ENCODE assay signal across 21 cellular contexts in genomic region chr16:21628772-21629171, GRCh38. TPM values are rescaled to one million over a fixed set of nuclear protein-coding genes. Genes with fewer than 3 reads are reported as not detected.
DNase-seq lines count a peak whose midpoint lies in the region; TF ChIP-seq lines count a peak whose summit lies in the region.
"Had no signal": no experiment of that assay in that cellular context is flagged by ENCODE, and none has a peak within 500 bp of the region (broad histone marks: within the 10 kb centered on the region; RNA-seq: fewer than 3 reads in every experiment).

No MANE protein-coding gene starts in this region.

- H3K27ac ChIP-seq in ascending aorta = no peak overlapping the region
- H3K27ac ChIP-seq: KMS-11 had no signal

- intact Hi-C loops in ascending aorta (cut with DNase I) = no loop called here

- H3K36me3 ChIP-seq in skeletal muscle satellite cell (ENCODE audit: insufficient read depth, low read length) (peaks cover 57% of the 10 kb centered on the region), ascending aorta (peaks cover 14 to 36% of the 10 kb centered on the region in 2 donors)

- H3K4me3 ChIP-seq in skeletal muscle satellite cell (ENCODE audit: low read length) (peak overlapping the region; percentile 51), ascending aorta (no peak overlapping the region)

- peak overlapping the region; percentile 68 for H3K4me2 ChIP-seq in skeletal muscle satellite cell (ENCODE audit: low read length)
- H3K4me2 ChIP-seq: KMS-11 had no signal

- H3K4me1 ChIP-seq in skeletal muscle satellite cell (ENCODE audit: control insufficient read depth, insufficient read depth, low read length) (peaks cover 47% of the 10 kb centered on the region), ascending aorta (no peaks in the 10 kb centered on the region)

- H3K27me3 ChIP-seq in skeletal muscle satellite cell (ENCODE audit: control insufficient read depth, insufficient read depth, low read length) (no peaks in the 10 kb centered on the region), ascending aorta (no peaks in the 10 kb centered on the region)

- no peaks in the 10 kb centered on the region for H3K9me3 ChIP-seq in skeletal muscle satellite cell (replicated peaks; ENCODE audit: low read length)
- no peaks in the 10 kb centered on the region for H3K9me3 ChIP-seq in ascending aorta

- TF ChIP-seq CTCF in ascending aorta (IDR thresholded peaks at IDR 0.05) = no peak

- DNase-seq in GM04503 (ENCODE audit: low read depth) = peak; percentile 45
- peak; percentile 54 for DNase-seq in RPMI7951 (ENCODE audit: low read depth)
- peak; percentile 35 for DNase-seq in fibroblast of gingiva (ENCODE audit: low read depth)
- DNase-seq in retina = no peak
- no peak for DNase-seq in ascending aorta (ENCODE audit: low spot score in 2 of 2)
- DNase-seq in HK-2 (ENCODE audit: unreplicated experiment) = no peak
- no peak for DNase-seq in NK-92 treated with Interleukin-12 subunit alpha and Interleukin-12 subunit beta, amount 100 ng/mL, for 24 hours (lab: John Stamatoyannopoulos, UW)
- DNase-seq: activated T-cell treated with anti-CD3 and anti-CD28 coated beads, Interleukin-2, amount 50 U/mL, for 1 hour; AML-193; amygdala; COR-L47; NCI-H1694 treated with DMSO at 0.1 percent for 48 hours; NCI-H2227 treated with DMSO at 0.1 percent for 48 hours; NCI-H774; OCI-M1; SHP77; trophoblast cell had no signal

- peak overlapping the region; percentile 72 for H3K9ac ChIP-seq in skeletal muscle satellite cell (ENCODE audit: low read depth, low read length)
- H3K9ac ChIP-seq: KMS-11 had no signal

RNA-seq across cellular contexts. Expression of gene IGSF6, which starts 23.6 kb away (rescaled TPM):
- not detected in 2 replicates for total RNA-seq in RPMI7951 (2014; rRNA removed; shearing (Covaris generic))
- not detected in 2 replicates for total RNA-seq in skeletal muscle satellite cell (2012; rRNA removed)
- 3.1 TPM for total RNA-seq in ascending aorta
- total RNA-seq: lung microvascular endothelial cell had no signal

RNA-seq across cellular contexts. Expression of gene METTL9, which starts 29.4 kb away (rescaled TPM):
- total RNA-seq in RPMI7951 (2014; rRNA removed; shearing (Covaris generic)) = 120 and 125 TPM in 2 replicates
- total RNA-seq in skeletal muscle satellite cell (2012; rRNA removed) = 218 and 323 TPM in 2 replicates
- total RNA-seq in ascending aorta = 168 TPM

RNA-seq across cellular contexts. Expression of gene OTOA, which starts 35.0 kb away (rescaled TPM):
- total RNA-seq in RPMI7951 (2014; rRNA removed; shearing (Covaris generic)) = not detected in 2 replicates
- total RNA-seq in skeletal muscle satellite cell (2012; rRNA removed) = not detected in 2 replicates
- total RNA-seq in ascending aorta = not detected
- total RNA-seq: dermis microvascular lymphatic vessel endothelial cell had no signal

Comparison
In these comparisons a context has a peak if more than half of its experiments do, and no peak if none do; other contexts are left out.
1. DNase-seq: peak in GM04503 (single experiment), RPMI7951 (single experiment) and fibroblast of gingiva (single experiment); none in retina (single experiment), ascending aorta (0 of 2), HK-2 (single experiment) and NK-92 treated with Interleukin-12 subunit alpha and Interleukin-12 subunit beta, amount 100 ng/mL, for 24 hours (single experiment).